Comparison of ENCODE assay signal across 15 cellular contexts in the genomic region with DNA sequence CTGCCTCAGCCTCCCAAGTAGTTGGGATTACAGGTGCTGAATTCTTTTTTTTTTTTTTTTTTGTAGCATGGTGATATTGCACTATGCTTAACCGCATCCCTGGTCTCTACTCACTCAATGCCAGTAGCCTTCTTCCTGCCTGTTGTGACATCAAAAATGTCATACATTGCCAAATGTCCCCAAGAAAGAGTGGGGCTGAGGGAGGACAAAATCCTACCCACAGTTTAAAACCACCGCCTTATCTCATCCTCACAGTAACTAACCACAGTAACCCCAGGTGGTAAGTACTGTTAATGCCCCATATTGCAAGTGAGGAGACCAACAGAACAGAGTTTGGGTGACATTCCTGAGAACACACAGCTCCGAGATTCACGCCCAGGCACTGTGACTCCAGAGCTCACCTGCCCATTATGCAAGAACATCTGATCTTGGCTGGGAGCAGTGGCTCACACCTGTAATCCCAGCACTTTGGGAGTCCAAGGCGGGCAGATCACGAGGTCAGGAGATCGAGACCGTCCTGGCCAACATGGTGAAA. TPM values are rescaled to one million over a fixed set of nuclear protein-coding genes. Genes with fewer than 3 reads are reported as not detected.
DNase-seq lines count a peak whose midpoint lies in the region; ATAC-seq and TF ChIP-seq lines count a peak whose summit lies in the region.
"Had no signal": no experiment of that assay in that cellular context is flagged by ENCODE, and none has a peak within 500 bp of the region (broad histone marks: within the 10 kb centered on the region; RNA-seq: fewer than 3 reads in every experiment).

No MANE protein-coding gene starts in this region.

- H3K27ac Mint-ChIP-seq in T-helper 17 cell = peak overlapping the region; percentile 73

- no peaks in the 10 kb centered on the region for H3K36me3 Mint-ChIP-seq in T-helper 17 cell (ENCODE audit: low read depth)

- no peak overlapping the region for H3K4me3 Mint-ChIP-seq in T-helper 17 cell
- H3K4me3 Mint-ChIP-seq: stimulated activated memory B cell treated with anti-CD40 and anti-IgM and Interleukin-4, amounts not matched to agents 10 μg/mL and 1 μg/mL and 100 μg/mL, for 72 hours had no signal

- TF ChIP-seq POLR2A in erythroblast (IDR thresholded peaks at IDR 0.05; ENCODE audit: low read length) = no peak

- H3K4me3 ChIP-seq in BLaER1 treated with 17β-estradiol and CSF1 and Interleukin-3, amounts not matched to agents 10 nM and 100 nM = no peak overlapping the region
- no peak overlapping the region for H3K4me3 ChIP-seq in Jurkat, Clone E6-1 (ENCODE audit: low read length)
- H3K4me3 ChIP-seq: mucosa of descending colon had no signal

- DNase-seq in Jurkat, Clone E6-1 (ENCODE audit: low read depth, low spot score) = peak; percentile 100
- DNase-seq in T-helper 17 cell (no peak), erythroblast (lab: John Stamatoyannopoulos, UW) (peak; percentile 63 to 86), glomerular visceral epithelial cell (ENCODE audit: extremely low spot score) (no peak)
- DNase-seq: cortex of kidney; HCEC 1CT; mucosa of descending colon; NCI-H146; NCI-H526 treated with DMSO at 0.1 percent for 48 hours; stimulated activated CD4-positive, alpha-beta T cell treated with anti-CD3 and anti-CD28 coated beads, Interleukin-2, amount 100 ng/mL, for 24 hours had no signal

- peak overlapping the region in 10 of 11 experiments; percentile 10 to 74 (median 62); a peak in 18 of 22 replicates for H3K4me2 ChIP-seq in BLaER1 treated with 17β-estradiol and CSF1 and Interleukin-3, amounts not matched to agents 10 nM and 100 nM

- H3K36me3 ChIP-seq in BLaER1 treated with 17β-estradiol and CSF1 and Interleukin-3, amounts not matched to agents 10 nM and 100 nM = peaks cover 10 to 78% (median 53%) of the 10 kb centered on the region in 11 experiments; a peak in 21 of 22 replicates

- H3K27me3 ChIP-seq in BLaER1 treated with 17β-estradiol and CSF1 and Interleukin-3, amounts not matched to agents 10 nM and 100 nM = no peaks in the 10 kb centered on the region

- H4K20me1 ChIP-seq in BLaER1 treated with 17β-estradiol and CSF1 and Interleukin-3, amounts not matched to agents 10 nM and 100 nM = no peaks in the 10 kb centered on the region

- peak overlapping the region in 8 of 11 experiments; percentile 53 to 72 (median 61); a peak in 9 of 22 replicates for H3K9ac ChIP-seq in BLaER1 treated with 17β-estradiol and CSF1 and Interleukin-3, amounts not matched to agents 10 nM and 100 nM

- H3K9me3 ChIP-seq in BLaER1 treated with 17β-estradiol and CSF1 and Interleukin-3, amounts not matched to agents 10 nM and 100 nM (replicated peaks in 1 of 11) = no peaks in the 10 kb centered on the region
- H3K9me3 ChIP-seq in T-helper 17 cell (ENCODE audit: control insufficient read depth, low read length, poor library complexity, severe bottlenecking) = no peaks in the 10 kb centered on the region
- H3K9me3 ChIP-seq: mucosa of descending colon had no signal

- H3K27ac ChIP-seq in BLaER1 treated with 17β-estradiol and CSF1 and Interleukin-3, amounts not matched to agents 10 nM and 100 nM = peak overlapping the region in 9 of 11 experiments; percentile 59 to 87 (median 83); a peak in 18 of 22 replicates

- ATAC-seq in T-helper 17 cell (peak; percentile 74), HG03565 (IDR thresholded peaks at IDR 0.05; ENCODE audit: unreplicated experiment) (no peak), GM19351 (IDR thresholded peaks at IDR 0.05; ENCODE audit: unreplicated experiment) (no peak), GM21619 (IDR thresholded peaks at IDR 0.05; ENCODE audit: unreplicated experiment) (no peak)
- ATAC-seq: mucosa of descending colon; stimulated activated memory B cell treated with anti-CD40 and anti-IgM and Interleukin-4, amounts not matched to agents 10 μg/mL and 1 μg/mL and 100 μg/mL, for 72 hours had no signal

- no peaks in the 10 kb centered on the region for H3K27me3 Mint-ChIP-seq in T-helper 17 cell
- H3K27me3 Mint-ChIP-seq: stimulated activated memory B cell treated with anti-CD40 and anti-IgM and Interleukin-4, amounts not matched to agents 10 μg/mL and 1 μg/mL and 100 μg/mL, for 72 hours had no signal

- peaks cover 23% of the 10 kb centered on the region for H3K4me1 Mint-ChIP-seq in T-helper 17 cell

- peaks cover 14 to 65% (median 34%) of the 10 kb centered on the region in 10 experiments for H3K4me1 ChIP-seq in BLaER1 treated with 17β-estradiol and CSF1 and Interleukin-3, amounts not matched to agents 10 nM and 100 nM

RNA-seq across cellular contexts. Expression of a gene that starts 19.6 kb away (rescaled TPM):
- polyA plus RNA-seq in Jurkat, Clone E6-1 (2012; ENCODE audit: insufficient read depth, insufficient read length) = 4.2 TPM
- 1 to 10 TPM; 8.5 to 9.5 TPM for total RNA-seq in T-helper 17 cell

RNA-seq across cellular contexts. Expression of a gene that starts 23.6 kb away (rescaled TPM):
- polyA plus RNA-seq in Jurkat, Clone E6-1 (2012; ENCODE audit: insufficient read depth, insufficient read length) = 28.3 TPM
- total RNA-seq in T-helper 17 cell = 10 to 100 TPM; 51.3 to 52.0 TPM

Comparison
In these comparisons a context has a peak if more than half of its experiments do, and no peak if none do; other contexts are left out.
1. DNase-seq: peak in Jurkat, Clone E6-1 (single experiment) and erythroblast (2 of 2); none in T-helper 17 cell (0 of 3) and glomerular visceral epithelial cell (single experiment).